Comparison of ENCODE assay signal across 8 cellular contexts in genomic region chr6:138115877-138116660, GRCh38. TPM values are rescaled to one million over a fixed set of nuclear protein-coding genes. Genes with fewer than 3 reads are reported as not detected.
DNase-seq lines count a peak whose midpoint lies in the region; ATAC-seq, FAIRE-seq and TF ChIP-seq lines count a peak whose summit lies in the region.

No MANE protein-coding gene starts in this region.

- POLR2A ChIA-PET in T-cell (lab: Charles Lee) = interaction anchor here (0.5 to 0.6 kb wide), 2 partner anchors 408 to 1641 kb away, joined by 3 read pairs; no protein-coding TSS in a partner anchor

- H3K27me3 ChIP-seq in bronchial epithelial cell (ENCODE audit: control insufficient read depth, insufficient read depth, low read length) = no peaks in the 10 kb centered on the region
- H3K27me3 ChIP-seq in keratinocyte (ENCODE audit: control insufficient read depth, extremely low read depth, insufficient read depth, low read length) = no peaks in the 10 kb centered on the region

- H3K79me2 ChIP-seq in keratinocyte (ENCODE audit: control insufficient read depth, insufficient read depth, low read length) = no peaks in the 10 kb centered on the region

- no peaks in the 10 kb centered on the region for H3K9me1 ChIP-seq in keratinocyte (ENCODE audit: control insufficient read depth, extremely low read depth, insufficient read depth, low read length)

- H3K4me2 ChIP-seq in keratinocyte (ENCODE audit: control insufficient read depth, extremely low read depth, insufficient read depth, low read depth, low read length) = no peak overlapping the region

- ATAC-seq in HG02678 (IDR thresholded peaks at IDR 0.05; ENCODE audit: unreplicated experiment) (peak; percentile 82), T-cell (replicated peaks in 1 of 4) (peak; percentile 74 to 94 (median 86))

- DNase-seq in NCI-H2081 (lab: John Stamatoyannopoulos, UW) = peak; percentile 49 to 67
- DNase-seq in NCI-H2081 treated with DMSO at 0.1 percent for 48 hours (lab: John Stamatoyannopoulos, UW) = no peak
- DNase-seq in NCI-H146 (lab: John Stamatoyannopoulos, UW) = peak; percentile 88
- DNase-seq in T-cell = peak in 27 of 34 experiments; percentile 6 to 48 (median 26)
- peak; percentile 62 for DNase-seq in bronchial epithelial cell (ENCODE audit: low read depth)
- no peak for DNase-seq in keratinocyte (ENCODE audit: low read depth, low spot score)
- DNase-seq in stimulated activated CD4-positive, alpha-beta T cell treated with anti-CD3 and anti-CD28 coated beads, Interleukin-4, amount 100 ng/mL, for 1 hour = peak; percentile 26

- H3K4me3 ChIP-seq in bronchial epithelial cell (ENCODE audit: low read depth, low read length) (no peak overlapping the region), keratinocyte (ENCODE audit: control insufficient read depth in 2 of 3, extremely low read depth in 1 of 3, insufficient read depth in 2 of 3, low read depth in 1 of 3, low read length in 3 of 3) (no peak overlapping the region)

- H3K9me3 ChIP-seq in keratinocyte (ENCODE audit: control insufficient read depth, low read depth, low read length) = no peaks in the 10 kb centered on the region

- FAIRE-seq in bronchial epithelial cell (lab: Jason Lieb, UNC) (no peak), keratinocyte (lab: Jason Lieb, UNC) (peak; percentile 78)

- H2AFZ ChIP-seq in keratinocyte (ENCODE audit: control insufficient read depth, low read length) = no peak overlapping the region

- H3K36me3 Mint-ChIP-seq in T-cell = no peaks in the 10 kb centered on the region

- CTCF ChIA-PET in T-cell (lab: Charles Lee) = interaction anchor here (0.6 to 3.5 kb wide), 35 partner anchors 8 to 873 kb away, joined by 3 to 30 read pairs (median 4); partner anchors contain the start of gene PERP (in 1 of the 2)

- peaks cover 6 to 7% (median 6%) of the 10 kb centered on the region in 3 donors for H3K4me1 Mint-ChIP-seq in T-cell

- H3K9me3 Mint-ChIP-seq in T-cell = no peaks in the 10 kb centered on the region

- H3K4me1 ChIP-seq in keratinocyte (ENCODE audit: control insufficient read depth, extremely low read depth, insufficient read depth, low read length) = no peaks in the 10 kb centered on the region

- dilution Hi-C loops in keratinocyte (cut with MboI; ENCODE audit: extremely low pct_ligation_motif_present, low sequenced_read_pairs) = no loop called here

- TF ChIP-seq CTCF in bronchial epithelial cell (IDR thresholded peaks at IDR 0.05; ENCODE audit: insufficient read depth, low read length, severe bottlenecking) (peak; percentile 55), keratinocyte (optimal IDR thresholded peaks at IDR 0.05 in 1 of 3, IDR thresholded peaks at IDR 0.05 in 1 of 3, conservative IDR thresholded peaks at IDR 0.05 in 1 of 3; ENCODE audit: extremely low read depth in 1 of 3, insufficient read depth in 2 of 3, low read length in 3 of 3) (peak; percentile 55 to 74 (median 73))

- no peaks in the 10 kb centered on the region for H4K20me1 ChIP-seq in keratinocyte (ENCODE audit: control insufficient read depth, extremely low read depth, insufficient read depth, low read length)

- no peak overlapping the region for H3K27ac Mint-ChIP-seq in T-cell

- no peak overlapping the region for H3K4me3 Mint-ChIP-seq in T-cell

- no peak overlapping the region for H3K27ac ChIP-seq in keratinocyte (ENCODE audit: control insufficient read depth, insufficient read depth, low read length)

- H3K9ac ChIP-seq in keratinocyte (ENCODE audit: control insufficient read depth, extremely low read depth, insufficient read depth, low read length) = no peak overlapping the region

- H3K36me3 ChIP-seq in bronchial epithelial cell (ENCODE audit: control insufficient read depth, insufficient read depth, low read length) (no peaks in the 10 kb centered on the region), keratinocyte (ENCODE audit: control insufficient read depth in 2 of 2, extremely low read depth in 1 of 2, insufficient read depth in 2 of 2, low read length in 2 of 2) (no peaks in the 10 kb centered on the region)

- H3K27me3 Mint-ChIP-seq in T-cell = peaks cover 21 to 33% of the 10 kb centered on the region in 2 donors

RNA-seq across cellular contexts. Expression of gene PERP, which starts 8.8 kb away (rescaled TPM):
- total RNA-seq in T-cell (1 to 10 TPM in 4 of 5 donors, under 1 TPM in 1; 0.80 to 6.2 (median 2.4) TPM), bronchial epithelial cell (161 and 401 TPM in 2 replicates)
- 279 to 543 TPM (median 525 TPM) in 3 replicates for polyA plus RNA-seq in keratinocyte
- polyA plus RNA-seq in keratinocyte (2011; ENCODE audit: low read depth) = 758 TPM
- polyA plus RNA-seq in keratinocyte (2011; cell fraction: cytosol; rRNA removed) = 314 and 475 TPM in 2 replicates
- 637 and 791 TPM in 2 replicates for polyA plus RNA-seq in keratinocyte (2011; cell fraction: nucleus; rRNA removed)
- 460 and 1,316 TPM in 2 replicates for polyA plus RNA-seq in keratinocyte (2012; ENCODE audit: low replicate concordance)
- 284 to 461 TPM (median 304 TPM) in 3 replicates for polyA minus RNA-seq in keratinocyte
- 500 TPM for polyA minus RNA-seq in keratinocyte (2011; cell fraction: cytosol; rRNA and poly(A)+ RNA removed)
- polyA minus RNA-seq in keratinocyte (2011; cell fraction: nucleus; rRNA and poly(A)+ RNA removed) = 327 and 470 TPM in 2 replicates

RNA-seq across cellular contexts. Expression of gene ARFGEF3, which starts 45.7 kb away (rescaled TPM):
- total RNA-seq in T-cell = under 1 TPM in 3 of 5 donors, not detected in 2; 0.09 to 0.12 (median 0.10) TPM
- total RNA-seq in bronchial epithelial cell = 10.3 and 14.2 TPM in 2 replicates
- 0.09 to 0.14 TPM (median 0.13 TPM) in 3 replicates for polyA plus RNA-seq in keratinocyte
- polyA plus RNA-seq in keratinocyte (2011; ENCODE audit: low read depth) = 0.17 TPM
- polyA plus RNA-seq in keratinocyte (2011; cell fraction: cytosol; rRNA removed) = 0.09 and 0.17 TPM in 2 replicates
- 0.32 and 0.36 TPM in 2 replicates for polyA plus RNA-seq in keratinocyte (2011; cell fraction: nucleus; rRNA removed)
- 0.08 and 0.30 TPM in 2 replicates for polyA plus RNA-seq in keratinocyte (2012; ENCODE audit: low replicate concordance)
- polyA minus RNA-seq in keratinocyte = 0.23 to 0.45 TPM (median 0.36 TPM) in 3 replicates
- polyA minus RNA-seq in keratinocyte (2011; cell fraction: cytosol; rRNA and poly(A)+ RNA removed) = 0.19 TPM
- polyA minus RNA-seq in keratinocyte (2011; cell fraction: nucleus; rRNA and poly(A)+ RNA removed) = 0.53 and 0.62 TPM in 2 replicates

Comparison
In these comparisons a context has a peak if more than half of its experiments do, and no peak if none do; other contexts are left out.
1. DNase-seq: peak in NCI-H2081 (2 of 2), NCI-H146 (single experiment), T-cell (27 of 34), bronchial epithelial cell (single experiment) and stimulated activated CD4-positive, alpha-beta T cell treated with anti-CD3 and anti-CD28 coated beads, Interleukin-4, amount 100 ng/mL, for 1 hour (single experiment); none in NCI-H2081 treated with DMSO at 0.1 percent for 48 hours (single experiment) and keratinocyte (single experiment).
2. RNA of gene PERP, which starts 8.8 kb away (total RNA-seq): 161 to 401 TPM in bronchial epithelial cell; 0.80 to 6.2 TPM in T-cell; every median in the first group is over 10 times any median in the second.
3. RNA of gene ARFGEF3, which starts 45.7 kb away (total RNA-seq): 10.3 to 14.2 TPM in bronchial epithelial cell; 0.09 to 0.12 TPM in T-cell; every median in the first group is over 10 times any median in the second.